1 cellular context compared by ENCODE assay signal in genomic region chr19:32971715-32972540, GRCh38.
TF ChIP-seq lines count a peak whose summit lies in the region.

TSS of gene CEP89 (minus strand) at chr19:32971958. CDS start at chr19:32971874, 84 bp downstream.
TSS of gene FAAP24 (plus strand) at chr19:32972242. CDS start at chr19:32973197, 955 bp downstream.

TF ChIP-seq in K562, 482 proteins besides CTCF, POLR2A, EP300 and RAD21 (continued from another document):
- TF ChIP-seq, protein P1, sequence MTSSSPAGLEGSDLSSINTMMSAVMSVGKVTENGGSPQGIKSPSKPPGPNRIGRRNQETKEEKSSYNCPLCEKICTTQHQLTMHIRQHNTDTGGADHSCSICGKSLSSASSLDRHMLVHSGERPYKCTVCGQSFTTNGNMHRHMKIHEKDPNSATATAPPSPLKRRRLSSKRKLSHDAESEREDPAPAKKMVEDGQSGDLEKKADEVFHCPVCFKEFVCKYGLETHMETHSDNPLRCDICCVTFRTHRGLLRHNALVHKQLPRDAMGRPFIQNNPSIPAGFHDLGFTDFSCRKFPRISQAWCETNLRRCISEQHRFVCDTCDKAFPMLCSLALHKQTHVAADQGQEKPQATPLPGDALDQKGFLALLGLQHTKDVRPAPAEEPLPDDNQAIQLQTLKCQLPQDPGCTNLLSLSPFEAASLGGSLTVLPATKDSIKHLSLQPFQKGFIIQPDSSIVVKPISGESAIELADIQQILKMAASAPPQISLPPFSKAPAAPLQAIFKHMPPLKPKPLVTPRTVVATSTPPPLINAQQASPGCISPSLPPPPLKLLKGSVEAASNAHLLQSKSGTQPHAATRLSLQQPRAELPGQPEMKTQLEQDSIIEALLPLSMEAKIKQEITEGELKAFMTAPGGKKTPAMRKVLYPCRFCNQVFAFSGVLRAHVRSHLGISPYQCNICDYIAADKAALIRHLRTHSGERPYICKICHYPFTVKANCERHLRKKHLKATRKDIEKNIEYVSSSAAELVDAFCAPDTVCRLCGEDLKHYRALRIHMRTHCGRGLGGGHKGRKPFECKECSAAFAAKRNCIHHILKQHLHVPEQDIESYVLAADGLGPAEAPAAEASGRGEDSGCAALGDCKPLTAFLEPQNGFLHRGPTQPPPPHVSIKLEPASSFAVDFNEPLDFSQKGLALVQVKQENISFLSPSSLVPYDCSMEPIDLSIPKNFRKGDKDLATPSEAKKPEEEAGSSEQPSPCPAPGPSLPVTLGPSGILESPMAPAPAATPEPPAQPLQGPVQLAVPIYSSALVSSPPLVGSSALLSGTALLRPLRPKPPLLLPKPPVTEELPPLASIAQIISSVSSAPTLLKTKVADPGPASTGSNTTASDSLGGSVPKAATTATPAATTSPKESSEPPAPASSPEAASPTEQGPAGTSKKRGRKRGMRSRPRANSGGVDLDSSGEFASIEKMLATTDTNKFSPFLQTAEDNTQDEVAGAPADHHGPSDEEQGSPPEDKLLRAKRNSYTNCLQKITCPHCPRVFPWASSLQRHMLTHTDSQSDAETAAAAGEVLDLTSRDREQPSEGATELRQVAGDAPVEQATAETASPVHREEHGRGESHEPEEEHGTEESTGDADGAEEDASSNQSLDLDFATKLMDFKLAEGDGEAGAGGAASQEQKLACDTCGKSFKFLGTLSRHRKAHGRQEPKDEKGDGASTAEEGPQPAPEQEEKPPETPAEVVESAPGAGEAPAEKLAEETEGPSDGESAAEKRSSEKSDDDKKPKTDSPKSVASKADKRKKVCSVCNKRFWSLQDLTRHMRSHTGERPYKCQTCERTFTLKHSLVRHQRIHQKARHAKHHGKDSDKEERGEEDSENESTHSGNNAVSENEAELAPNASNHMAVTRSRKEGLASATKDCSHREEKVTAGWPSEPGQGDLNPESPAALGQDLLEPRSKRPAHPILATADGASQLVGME (CRISPR knock-in tag; IDR thresholded peaks at IDR 0.05) = 0 out of 2 replicates have a peak, but pooled peaks have one; percentile 68
- peak; percentile 58; the same call in 1 of the 2 replicates for TF ChIP-seq FOXJ2 (tag; IDR thresholded peaks at IDR 0.05)
- TF ChIP-seq BACH1 (tag; IDR thresholded peaks at IDR 0.05) = no peak
- TF ChIP-seq MAX (CRISPR knock-in tag; IDR thresholded peaks at IDR 0.05) = 0 out of 2 replicates have a peak, but pooled peaks have one; percentile 26
- TF ChIP-seq, protein P2, sequence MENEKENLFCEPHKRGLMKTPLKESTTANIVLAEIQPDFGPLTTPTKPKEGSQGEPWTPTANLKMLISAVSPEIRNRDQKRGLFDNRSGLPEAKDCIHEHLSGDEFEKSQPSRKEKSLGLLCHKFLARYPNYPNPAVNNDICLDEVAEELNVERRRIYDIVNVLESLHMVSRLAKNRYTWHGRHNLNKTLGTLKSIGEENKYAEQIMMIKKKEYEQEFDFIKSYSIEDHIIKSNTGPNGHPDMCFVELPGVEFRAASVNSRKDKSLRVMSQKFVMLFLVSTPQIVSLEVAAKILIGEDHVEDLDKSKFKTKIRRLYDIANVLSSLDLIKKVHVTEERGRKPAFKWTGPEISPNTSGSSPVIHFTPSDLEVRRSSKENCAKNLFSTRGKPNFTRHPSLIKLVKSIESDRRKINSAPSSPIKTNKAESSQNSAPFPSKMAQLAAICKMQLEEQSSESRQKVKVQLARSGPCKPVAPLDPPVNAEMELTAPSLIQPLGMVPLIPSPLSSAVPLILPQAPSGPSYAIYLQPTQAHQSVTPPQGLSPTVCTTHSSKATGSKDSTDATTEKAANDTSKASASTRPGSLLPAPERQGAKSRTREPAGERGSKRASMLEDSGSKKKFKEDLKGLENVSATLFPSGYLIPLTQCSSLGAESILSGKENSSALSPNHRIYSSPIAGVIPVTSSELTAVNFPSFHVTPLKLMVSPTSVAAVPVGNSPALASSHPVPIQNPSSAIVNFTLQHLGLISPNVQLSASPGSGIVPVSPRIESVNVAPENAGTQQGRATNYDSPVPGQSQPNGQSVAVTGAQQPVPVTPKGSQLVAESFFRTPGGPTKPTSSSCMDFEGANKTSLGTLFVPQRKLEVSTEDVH (IDR thresholded peaks at IDR 0.05; ENCODE audit: low read depth, partially characterized antibody) = peak; percentile 83
- no peak for TF ChIP-seq NUFIP1 (IDR thresholded peaks at IDR 0.05; ENCODE audit: partially characterized antibody)
- no peak for TF ChIP-seq ZNF282 (CRISPR knock-in tag; IDR thresholded peaks at IDR 0.05)
- TF ChIP-seq MIER1 (IDR thresholded peaks at IDR 0.05; ENCODE audit: low read depth) = no peak
- TF ChIP-seq, protein P3, sequence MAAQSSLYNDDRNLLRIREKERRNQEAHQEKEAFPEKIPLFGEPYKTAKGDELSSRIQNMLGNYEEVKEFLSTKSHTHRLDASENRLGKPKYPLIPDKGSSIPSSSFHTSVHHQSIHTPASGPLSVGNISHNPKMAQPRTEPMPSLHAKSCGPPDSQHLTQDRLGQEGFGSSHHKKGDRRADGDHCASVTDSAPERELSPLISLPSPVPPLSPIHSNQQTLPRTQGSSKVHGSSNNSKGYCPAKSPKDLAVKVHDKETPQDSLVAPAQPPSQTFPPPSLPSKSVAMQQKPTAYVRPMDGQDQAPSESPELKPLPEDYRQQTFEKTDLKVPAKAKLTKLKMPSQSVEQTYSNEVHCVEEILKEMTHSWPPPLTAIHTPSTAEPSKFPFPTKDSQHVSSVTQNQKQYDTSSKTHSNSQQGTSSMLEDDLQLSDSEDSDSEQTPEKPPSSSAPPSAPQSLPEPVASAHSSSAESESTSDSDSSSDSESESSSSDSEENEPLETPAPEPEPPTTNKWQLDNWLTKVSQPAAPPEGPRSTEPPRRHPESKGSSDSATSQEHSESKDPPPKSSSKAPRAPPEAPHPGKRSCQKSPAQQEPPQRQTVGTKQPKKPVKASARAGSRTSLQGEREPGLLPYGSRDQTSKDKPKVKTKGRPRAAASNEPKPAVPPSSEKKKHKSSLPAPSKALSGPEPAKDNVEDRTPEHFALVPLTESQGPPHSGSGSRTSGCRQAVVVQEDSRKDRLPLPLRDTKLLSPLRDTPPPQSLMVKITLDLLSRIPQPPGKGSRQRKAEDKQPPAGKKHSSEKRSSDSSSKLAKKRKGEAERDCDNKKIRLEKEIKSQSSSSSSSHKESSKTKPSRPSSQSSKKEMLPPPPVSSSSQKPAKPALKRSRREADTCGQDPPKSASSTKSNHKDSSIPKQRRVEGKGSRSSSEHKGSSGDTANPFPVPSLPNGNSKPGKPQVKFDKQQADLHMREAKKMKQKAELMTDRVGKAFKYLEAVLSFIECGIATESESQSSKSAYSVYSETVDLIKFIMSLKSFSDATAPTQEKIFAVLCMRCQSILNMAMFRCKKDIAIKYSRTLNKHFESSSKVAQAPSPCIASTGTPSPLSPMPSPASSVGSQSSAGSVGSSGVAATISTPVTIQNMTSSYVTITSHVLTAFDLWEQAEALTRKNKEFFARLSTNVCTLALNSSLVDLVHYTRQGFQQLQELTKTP (IDR thresholded peaks at IDR 0.05; ENCODE audit: low read depth in 1 of 2, partially characterized antibody in 2 of 2) = peak in 1 of 2 experiments; percentile 57
- no peak for TF ChIP-seq ARNT (IDR thresholded peaks at IDR 0.05)
- no peak for TF ChIP-seq ZNF184 (CRISPR knock-in tag; IDR thresholded peaks at IDR 0.05)
- no peak for TF ChIP-seq PCBP1 (IDR thresholded peaks at IDR 0.05; ENCODE audit: low read depth, low read length, poor library complexity, severe bottlenecking)
